Comparison of ENCODE assay signal across 23 cellular contexts in genomic region chr3:18258492-18258891, GRCh38.
DNase-seq lines count a peak whose midpoint lies in the region; ATAC-seq and TF ChIP-seq lines count a peak whose summit lies in the region.
"Had no signal": no experiment of that assay in that cellular context is flagged by ENCODE, and none has a peak within 500 bp of the region (broad histone marks: within the 10 kb centered on the region; RNA-seq: fewer than 3 reads in every experiment).

No MANE protein-coding gene starts in this region.

- peak; percentile 20 for DNase-seq in activated CD8-positive, alpha-beta T cell treated with anti-CD3 and anti-CD28 coated beads for 36 hours
- no peak for DNase-seq in activated CD8-positive, alpha-beta T cell treated with anti-CD3 and anti-CD28 coated beads, Interleukin-2, amount 10 ng/mL, durations not matched to agents 7 days and 5 days
- no peak for DNase-seq in stimulated activated effector memory CD8-positive, alpha-beta T cell treated with anti-CD3 and anti-CD28 coated beads, Interleukin-12 subunit alpha, Interleukin-12 subunit beta, amount 100 ng/mL, for 72 hours (ENCODE audit: low spot score in 2 of 2)
- DNase-seq in DMS 273 (lab: John Stamatoyannopoulos, UW; ENCODE audit: unreplicated experiment) (no peak), NCI-H1048 (lab: John Stamatoyannopoulos, UW) (no peak)
- DNase-seq: activated CD8-positive, alpha-beta memory T cell treated with anti-CD3 and anti-CD28 coated beads for 24 hours; BE2C; effector memory CD8-positive, alpha-beta T cell; HCEC 1CT; midbrain; NCI-H146; NCI-H2171 treated with DMSO at 0.1 percent for 48 hours; NCI-H748 treated with DMSO at 0.1 percent for 48 hours; PC-9; SJCRH30; stimulated activated CD4-positive, alpha-beta T cell treated with anti-CD3 and anti-CD28 coated beads, Interleukin-4, amount 100 ng/mL, for 24 hours; T-helper 2 cell had no signal

- no peaks in the 10 kb centered on the region for H3K4me1 Mint-ChIP-seq in activated CD8-positive, alpha-beta T cell treated with anti-CD3 and anti-CD28 coated beads for 36 hours (ENCODE audit: low read depth)
- no peaks in the 10 kb centered on the region for H3K4me1 Mint-ChIP-seq in activated CD8-positive, alpha-beta T cell treated with anti-CD3 and anti-CD28 coated beads, Interleukin-2, amount 10 ng/mL, durations not matched to agents 7 days and 5 days (ENCODE audit: low read depth)
- no peaks in the 10 kb centered on the region for H3K4me1 Mint-ChIP-seq in stimulated activated effector memory CD8-positive, alpha-beta T cell treated with anti-CD3 and anti-CD28 coated beads, Interleukin-12 subunit alpha, Interleukin-12 subunit beta, amount 100 ng/mL, for 72 hours

- TF ChIP-seq CTCF in activated CD8-positive, alpha-beta T cell treated with anti-CD3 and anti-CD28 coated beads for 36 hours (IDR thresholded peaks at IDR 0.05), result no peak

- intact Hi-C loops in activated CD8-positive, alpha-beta T cell treated with anti-CD3 and anti-CD28 coated beads for 36 hours (cut with micrococcal nuclease), result no loop called here

- no peaks in the 10 kb centered on the region for H3K9me3 Mint-ChIP-seq in activated CD8-positive, alpha-beta T cell treated with anti-CD3 and anti-CD28 coated beads for 36 hours
- H3K9me3 Mint-ChIP-seq in activated CD8-positive, alpha-beta T cell treated with anti-CD3 and anti-CD28 coated beads, Interleukin-2, amount 10 ng/mL, durations not matched to agents 7 days and 5 days (ENCODE audit: insufficient read depth), result peaks cover 3% of the 10 kb centered on the region
- H3K9me3 Mint-ChIP-seq in stimulated activated effector memory CD8-positive, alpha-beta T cell treated with anti-CD3 and anti-CD28 coated beads, Interleukin-12 subunit alpha, Interleukin-12 subunit beta, amount 100 ng/mL, for 72 hours, result no peaks in the 10 kb centered on the region
- H3K9me3 Mint-ChIP-seq: activated naive CD4-positive, alpha-beta T cell treated with anti-CD3 and anti-CD28 coated beads, Interleukin-2, amount 50 U/mL, for 72 hours; activated T-cell treated with anti-CD3 and anti-CD28 coated beads, Interleukin-2, amount 50 U/mL, for 72 hours; effector memory CD8-positive, alpha-beta T cell; nephron had no signal

- POLR2A ChIA-PET in activated CD8-positive, alpha-beta T cell treated with anti-CD3 and anti-CD28 coated beads for 36 hours (lab: Charles Lee), result interaction anchor here (0.7 kb wide), 1 partner anchor 1693 kb away, joined by 3 read pairs; no protein-coding TSS in a partner anchor
- POLR2A ChIA-PET in activated CD8-positive, alpha-beta T cell treated with anti-CD3 and anti-CD28 coated beads, Interleukin-2, amount 10 ng/mL, durations not matched to agents 7 days and 5 days (lab: Charles Lee), result no interaction called here

- H3K36me3 Mint-ChIP-seq in activated CD8-positive, alpha-beta T cell treated with anti-CD3 and anti-CD28 coated beads for 36 hours (ENCODE audit: low read depth), result no peaks in the 10 kb centered on the region
- H3K36me3 Mint-ChIP-seq in activated CD8-positive, alpha-beta T cell treated with anti-CD3 and anti-CD28 coated beads, Interleukin-2, amount 10 ng/mL, durations not matched to agents 7 days and 5 days (ENCODE audit: low read depth), result no peaks in the 10 kb centered on the region
- H3K36me3 Mint-ChIP-seq in stimulated activated effector memory CD8-positive, alpha-beta T cell treated with anti-CD3 and anti-CD28 coated beads, Interleukin-12 subunit alpha, Interleukin-12 subunit beta, amount 100 ng/mL, for 72 hours, result no peaks in the 10 kb centered on the region
- H3K36me3 Mint-ChIP-seq: activated naive CD4-positive, alpha-beta T cell treated with anti-CD3 and anti-CD28 coated beads, Interleukin-2, amount 50 U/mL, for 72 hours had no signal

- ATAC-seq in activated CD8-positive, alpha-beta T cell treated with anti-CD3 and anti-CD28 coated beads for 36 hours, result no peak
- no peak for ATAC-seq in activated CD8-positive, alpha-beta T cell treated with anti-CD3 and anti-CD28 coated beads, Interleukin-2, amount 10 ng/mL, durations not matched to agents 7 days and 5 days
- ATAC-seq in GM21576 (IDR thresholded peaks at IDR 0.05; ENCODE audit: unreplicated experiment), result peak; percentile 70
- ATAC-seq in HG03354 (IDR thresholded peaks at IDR 0.05; ENCODE audit: poor library complexity, severe bottlenecking, unreplicated experiment), result peak; percentile 72
- ATAC-seq in stimulated activated effector memory CD8-positive, alpha-beta T cell treated with anti-CD3 and anti-CD28 coated beads, Interleukin-12 subunit alpha, Interleukin-12 subunit beta, amount 100 ng/mL, for 72 hours, result peak; percentile 83
- ATAC-seq in HG02642 (IDR thresholded peaks at IDR 0.05; ENCODE audit: poor library complexity, unreplicated experiment), result no peak
- ATAC-seq: activated naive CD4-positive, alpha-beta T cell treated with anti-CD3 and anti-CD28 coated beads, Interleukin-2, amount 50 U/mL, for 72 hours; effector memory CD8-positive, alpha-beta T cell had no signal

- H3K4me3 Mint-ChIP-seq in activated CD8-positive, alpha-beta T cell treated with anti-CD3 and anti-CD28 coated beads for 36 hours, result no peak overlapping the region
- H3K4me3 Mint-ChIP-seq in activated CD8-positive, alpha-beta T cell treated with anti-CD3 and anti-CD28 coated beads, Interleukin-2, amount 10 ng/mL, durations not matched to agents 7 days and 5 days, result no peak overlapping the region
- no peak overlapping the region for H3K4me3 Mint-ChIP-seq in stimulated activated effector memory CD8-positive, alpha-beta T cell treated with anti-CD3 and anti-CD28 coated beads, Interleukin-12 subunit alpha, Interleukin-12 subunit beta, amount 100 ng/mL, for 72 hours
- H3K4me3 Mint-ChIP-seq: activated T-cell treated with anti-CD3 and anti-CD28 coated beads, Interleukin-2, amount 50 U/mL, for 72 hours; effector memory CD8-positive, alpha-beta T cell; nephron had no signal

- no peak overlapping the region for H3K27ac Mint-ChIP-seq in activated CD8-positive, alpha-beta T cell treated with anti-CD3 and anti-CD28 coated beads for 36 hours
- no peak overlapping the region for H3K27ac Mint-ChIP-seq in activated CD8-positive, alpha-beta T cell treated with anti-CD3 and anti-CD28 coated beads, Interleukin-2, amount 10 ng/mL, durations not matched to agents 7 days and 5 days
- H3K27ac Mint-ChIP-seq in stimulated activated effector memory CD8-positive, alpha-beta T cell treated with anti-CD3 and anti-CD28 coated beads, Interleukin-12 subunit alpha, Interleukin-12 subunit beta, amount 100 ng/mL, for 72 hours, result no peak overlapping the region
- H3K27ac Mint-ChIP-seq: activated naive CD4-positive, alpha-beta T cell treated with anti-CD3 and anti-CD28 coated beads, Interleukin-2, amount 50 U/mL, for 72 hours; activated T-cell treated with anti-CD3 and anti-CD28 coated beads, Interleukin-2, amount 50 U/mL, for 72 hours; effector memory CD8-positive, alpha-beta T cell; nephron had no signal

- no peaks in the 10 kb centered on the region for H3K27me3 Mint-ChIP-seq in activated CD8-positive, alpha-beta T cell treated with anti-CD3 and anti-CD28 coated beads for 36 hours
- peaks cover 2% of the 10 kb centered on the region for H3K27me3 Mint-ChIP-seq in activated CD8-positive, alpha-beta T cell treated with anti-CD3 and anti-CD28 coated beads, Interleukin-2, amount 10 ng/mL, durations not matched to agents 7 days and 5 days (ENCODE audit: low read depth)

- CTCF ChIA-PET in activated CD8-positive, alpha-beta T cell treated with anti-CD3 and anti-CD28 coated beads for 36 hours (lab: Charles Lee), result no interaction called here
- CTCF ChIA-PET in activated CD8-positive, alpha-beta T cell treated with anti-CD3 and anti-CD28 coated beads, Interleukin-2, amount 10 ng/mL, durations not matched to agents 7 days and 5 days (lab: Charles Lee), result no interaction called here

Comparison
In these comparisons a context has a peak if more than half of its experiments do, and no peak if none do; other contexts are left out.
1. ATAC-seq: peak in GM21576 (single experiment), HG03354 (single experiment) and stimulated activated effector memory CD8-positive, alpha-beta T cell treated with anti-CD3 and anti-CD28 coated beads, Interleukin-12 subunit alpha, Interleukin-12 subunit beta, amount 100 ng/mL, for 72 hours (single experiment); none in activated CD8-positive, alpha-beta T cell treated with anti-CD3 and anti-CD28 coated beads for 36 hours (single experiment), activated CD8-positive, alpha-beta T cell treated with anti-CD3 and anti-CD28 coated beads, Interleukin-2, amount 10 ng/mL, durations not matched to agents 7 days and 5 days (single experiment) and HG02642 (single experiment).